In the genomic region with DNA sequence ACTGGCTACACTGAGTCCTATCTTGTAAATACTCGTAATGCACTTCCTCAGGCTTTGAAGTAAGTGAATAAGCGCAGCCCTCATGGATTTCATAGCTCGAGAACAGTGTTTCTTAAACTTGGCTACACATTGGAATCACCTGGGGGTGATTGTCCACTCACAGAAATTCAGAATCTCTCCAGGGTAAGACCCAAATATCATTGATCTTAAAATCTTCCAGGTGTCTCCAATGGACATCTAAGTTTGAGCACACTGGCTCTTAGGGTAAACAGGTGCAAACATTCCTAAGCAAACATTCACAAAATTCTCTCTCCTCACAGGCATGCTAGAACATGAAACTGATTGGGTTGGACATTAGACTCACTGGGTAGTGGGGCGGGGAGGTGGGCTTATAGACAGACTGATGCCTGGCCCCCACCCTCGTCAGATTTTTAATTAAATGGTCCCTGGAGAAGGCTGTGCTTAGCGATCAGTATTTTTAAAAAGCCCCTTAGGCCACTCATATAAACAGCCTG, we compare ENCODE assay signal across 19 cellular contexts.
DNase-seq lines count a peak whose midpoint lies in the region; ATAC-seq, FAIRE-seq and TF ChIP-seq lines count a peak whose summit lies in the region.
"Had no signal": no experiment of that assay in that cellular context is flagged by ENCODE, and none has a peak within 500 bp of the region (broad histone marks: within the 10 kb centered on the region; RNA-seq: fewer than 3 reads in every experiment).

No MANE protein-coding gene starts in this region.

- peaks cover 40% of the 10 kb centered on the region for H3K4me1 ChIP-seq in Panc1 (ENCODE audit: control insufficient read depth, insufficient read depth, low read length)
- peaks cover 15% of the 10 kb centered on the region for H3K4me1 ChIP-seq in foreskin keratinocyte
- peaks cover 0 to 43% (median 31%) of the 10 kb centered on the region in 4 donors for H3K4me1 ChIP-seq in sigmoid colon
- peaks cover 13 to 32% (median 17%) of the 10 kb centered on the region in 3 donors for H3K4me1 ChIP-seq in esophagus squamous epithelium

- H3K9me3 ChIP-seq in Panc1 (ENCODE audit: control insufficient read depth, insufficient read depth, low read depth, low read length) (no peaks in the 10 kb centered on the region), sigmoid colon (no peaks in the 10 kb centered on the region), esophagus squamous epithelium (no peaks in the 10 kb centered on the region)
- H3K9me3 ChIP-seq: BE2C had no signal

- POLR2A ChIA-PET in Panc1 (lab: Charles Lee): no interaction called here

- intact Hi-C loops in Panc1 (cut with micrococcal nuclease; ENCODE audit: unreplicated experiment) (loop anchor here (5.0 to 10.0 kb wide), 4 partner anchors 115 to 588 kb away; no protein-coding TSS in a partner anchor), sigmoid colon (cut with DNase I) (no loop called here), cardiac septum (cut with DNase I) (no loop called here), esophagus squamous epithelium (cut with DNase I) (no loop called here)

- no TSS peak for BruUV-seq in Panc1 (replicated peaks; lab: Mats Ljungman, UMichigan)

- TF ChIP-seq POLR2A in sigmoid colon (IDR thresholded peaks at IDR 0.05) (no peak), esophagus squamous epithelium (IDR thresholded peaks at IDR 0.05) (no peak)

- H3K4me3 ChIP-seq in Panc1 (ENCODE audit: low read depth in 2 of 2, low read length in 2 of 2) (no peak overlapping the region), bronchial epithelial cell (ENCODE audit: low read depth, low read length) (no peak overlapping the region), sigmoid colon (no peak overlapping the region), brain microvascular endothelial cell (ENCODE audit: low read depth, low read length) (no peak overlapping the region), esophagus squamous epithelium (no peak overlapping the region)
- H3K4me3 ChIP-seq: GM23338 had no signal

- no peak for TF ChIP-seq EP300 in sigmoid colon (IDR thresholded peaks at IDR 0.05)

- H3K36me3 ChIP-seq in Panc1 (ENCODE audit: control insufficient read depth, insufficient read depth, low read length) (no peaks in the 10 kb centered on the region), bronchial epithelial cell (ENCODE audit: control insufficient read depth, insufficient read depth, low read length) (no peaks in the 10 kb centered on the region), sigmoid colon (no peaks in the 10 kb centered on the region), brain microvascular endothelial cell (replicated peaks) (no peaks in the 10 kb centered on the region), esophagus squamous epithelium (no peaks in the 10 kb centered on the region)
- H3K36me3 ChIP-seq: BE2C had no signal

- CTCF ChIA-PET in Panc1 (lab: Charles Lee): no interaction called here

- TF ChIP-seq CTCF in Panc1 (IDR thresholded peaks at IDR 0.05) (no peak), bronchial epithelial cell (IDR thresholded peaks at IDR 0.05; ENCODE audit: insufficient read depth, low read length, severe bottlenecking) (no peak), foreskin keratinocyte (conservative IDR thresholded peaks at IDR 0.05) (no peak), sigmoid colon (IDR thresholded peaks at IDR 0.05) (no peak), brain microvascular endothelial cell (IDR thresholded peaks at IDR 0.05; ENCODE audit: low read depth, low read length, missing control alignments) (no peak), esophagus squamous epithelium (IDR thresholded peaks at IDR 0.05) (no peak)

- in situ Hi-C loops in Panc1 (cut with HindIII; ENCODE audit: low pct_unique_long_range_greater_than_20kb, low sequenced_read_pairs) (no loop called here), brain microvascular endothelial cell (cut with HindIII; ENCODE audit: low pct_ligation_motif_present, low sequenced_read_pairs) (no loop called here)

- peak overlapping the region; percentile 93 for H3K27ac ChIP-seq in Panc1 (ENCODE audit: low read length)
- no peak overlapping the region for H3K27ac ChIP-seq in foreskin keratinocyte
- H3K27ac ChIP-seq in sigmoid colon: peak overlapping the region in 3 of 4 donors; percentile 71 to 80 (median 80)
- no peak overlapping the region for H3K27ac ChIP-seq in brain microvascular endothelial cell
- peak overlapping the region in 1 of 4 donors; percentile 85 for H3K27ac ChIP-seq in esophagus squamous epithelium

- no peak for ATAC-seq in Panc1
- ATAC-seq in foreskin keratinocyte: peak; percentile 24
- ATAC-seq: CD8-positive, alpha-beta T cell; GM23338 had no signal

- DNase-seq in Panc1 (ENCODE audit: low read depth, low spot score) (no peak), bronchial epithelial cell (ENCODE audit: low read depth) (peak; percentile 70), foreskin keratinocyte (peak; percentile 44 to 74), sigmoid colon (no peak), brain microvascular endothelial cell (no peak), kidney glomerular epithelial cell (lab: John Stamatoyannopoulos, UW) (no peak), cardiac septum (ENCODE audit: low spot score) (no peak), esophagus squamous epithelium (lab: John Stamatoyannopoulos, UW) (no peak)
- DNase-seq: BE2C; CD8-positive, alpha-beta T cell; COR-L47; DMS153; EL; H7 had no signal

- WGBS in sigmoid colon, 2 donors: 95 to 97% methylated on average over 6 of the region's 6 CpGs
- 90 to 93% methylated on average over 5 to 6 of the region's 6 CpGs for WGBS in esophagus squamous epithelium, 2 donors

- no peaks in the 10 kb centered on the region for H3K27me3 ChIP-seq in Panc1 (ENCODE audit: control insufficient read depth, insufficient read depth, low read length)
- no peaks in the 10 kb centered on the region for H3K27me3 ChIP-seq in bronchial epithelial cell (ENCODE audit: control insufficient read depth, insufficient read depth, low read length)
- H3K27me3 ChIP-seq in foreskin keratinocyte: no peaks in the 10 kb centered on the region
- H3K27me3 ChIP-seq in sigmoid colon: no peaks in the 10 kb centered on the region
- no peaks in the 10 kb centered on the region for H3K27me3 ChIP-seq in brain microvascular endothelial cell (replicated peaks)
- H3K27me3 ChIP-seq in esophagus squamous epithelium: no peaks in the 10 kb centered on the region
- H3K27me3 ChIP-seq: BE2C had no signal

- no peak for FAIRE-seq in bronchial epithelial cell (lab: Jason Lieb, UNC)
- FAIRE-seq: A204.1, D721Med, G401.6, GM12891 had no signal

Comparison
In these comparisons a context has a peak if more than half of its experiments do, and no peak if none do; other contexts are left out.
1. DNase-seq: peak in bronchial epithelial cell (single experiment) and foreskin keratinocyte (2 of 2); none in Panc1 (single experiment), sigmoid colon (single experiment), brain microvascular endothelial cell (single experiment), kidney glomerular epithelial cell (single experiment), cardiac septum (single experiment) and esophagus squamous epithelium (single experiment).
2. H3K27ac ChIP-seq: peak in Panc1 (single experiment) and sigmoid colon (3 of 4); none in foreskin keratinocyte (single experiment) and brain microvascular endothelial cell (single experiment).